ENCODE assay signal across 18 cellular contexts in genomic region chr20:43870484-43870883, GRCh38. TPM values are rescaled to one million over a fixed set of nuclear protein-coding genes. Genes with fewer than 3 reads are reported as not detected.
"Had no signal": no experiment of that assay in that cellular context is flagged by ENCODE, and none has a peak within 500 bp of the region (broad histone marks: within the 10 kb centered on the region; RNA-seq: fewer than 3 reads in every experiment).

No MANE protein-coding gene starts in this region.

- H3K27me3 ChIP-seq: brain microvascular endothelial cell, esophagus squamous epithelium, gastroesophageal sphincter, heart right ventricle, thyroid gland had no signal

- H3K27me3 Mint-ChIP-seq: activated T-helper 17 cell treated with anti-CD3 and anti-CD28 coated beads, Interleukin-2, amount 50 U/mL, for 72 hours had no signal

- DNase-seq: activated CD4-positive, alpha-beta T cell treated with anti-CD3 and anti-CD28 coated beads, Interleukin-2, amount 50 U/mL, for 4 hours; activated CD4-positive, CD25-positive, alpha-beta regulatory T cell treated with anti-CD3 and anti-CD28 coated beads, Interleukin-2, amount 50 U/mL, for 72 hours; activated naive CD4-positive, alpha-beta T cell treated with anti-CD3 and anti-CD28 coated beads for 36 hours; brain microvascular endothelial cell; effector CD8-positive, alpha-beta T cell; esophagus squamous epithelium; heart right ventricle; left colon; naive thymus-derived CD8-positive, alpha-beta T cell; stimulated activated CD4-positive, alpha-beta T cell treated with anti-CD3 and anti-CD28 coated beads, Interleukin-15, amount 100 ng/mL, for 24 hours; stimulated activated CD4-positive, alpha-beta T cell treated with anti-CD3 and anti-CD28 coated beads, Interleukin-4, amount 100 ng/mL, for 1 hour; stimulated activated naive B cell treated with anti-CD40 and anti-IgM and Interleukin-4, amounts not matched to agents 10 μg/mL and 1 μg/mL and 100 μg/mL, for 72 hours; thyroid gland had no signal

- H3K36me3 ChIP-seq: brain microvascular endothelial cell, esophagus squamous epithelium, gastroesophageal sphincter, heart right ventricle, thyroid gland had no signal

- H3K27ac ChIP-seq: brain microvascular endothelial cell, gastroesophageal sphincter, heart right ventricle, parathyroid adenoma, thyroid gland had no signal

- H3K9me3 ChIP-seq: esophagus squamous epithelium, gastroesophageal sphincter, heart right ventricle, thyroid gland had no signal

- H3K4me3 Mint-ChIP-seq: activated naive CD4-positive, alpha-beta T cell treated with anti-CD3 and anti-CD28 coated beads for 36 hours; activated T-helper 17 cell treated with anti-CD3 and anti-CD28 coated beads, Interleukin-2, amount 50 U/mL, for 72 hours; naive thymus-derived CD8-positive, alpha-beta T cell; stimulated activated naive B cell treated with anti-CD40 and anti-IgM and Interleukin-4, amounts not matched to agents 10 μg/mL and 1 μg/mL and 100 μg/mL, for 72 hours had no signal

- H3K4me1 Mint-ChIP-seq: activated T-helper 17 cell treated with anti-CD3 and anti-CD28 coated beads, Interleukin-2, amount 50 U/mL, for 72 hours had no signal

- H3K4me1 ChIP-seq: esophagus squamous epithelium, parathyroid adenoma, thyroid gland had no signal

- H3K36me3 Mint-ChIP-seq: naive thymus-derived CD8-positive, alpha-beta T cell; stimulated activated naive B cell treated with anti-CD40 and anti-IgM and Interleukin-4, amounts not matched to agents 10 μg/mL and 1 μg/mL and 100 μg/mL, for 72 hours had no signal

- H3K9me3 Mint-ChIP-seq: activated naive CD4-positive, alpha-beta T cell treated with anti-CD3 and anti-CD28 coated beads for 36 hours; activated T-helper 17 cell treated with anti-CD3 and anti-CD28 coated beads, Interleukin-2, amount 50 U/mL, for 72 hours had no signal

- H3K79me2 ChIP-seq: parathyroid adenoma had no signal

- H3K9ac ChIP-seq: parathyroid adenoma had no signal

- H2AFZ ChIP-seq: parathyroid adenoma had no signal

- H3K27ac Mint-ChIP-seq: activated naive CD4-positive, alpha-beta T cell treated with anti-CD3 and anti-CD28 coated beads for 36 hours; activated T-helper 17 cell treated with anti-CD3 and anti-CD28 coated beads, Interleukin-2, amount 50 U/mL, for 72 hours; naive thymus-derived CD8-positive, alpha-beta T cell; stimulated activated naive B cell treated with anti-CD40 and anti-IgM and Interleukin-4, amounts not matched to agents 10 μg/mL and 1 μg/mL and 100 μg/mL, for 72 hours had no signal

- H3K4me3 ChIP-seq: esophagus squamous epithelium, gastroesophageal sphincter, heart right ventricle, thyroid gland had no signal

RNA-seq across cellular contexts. Expression of gene TOX2, which starts 44.2 kb away (rescaled TPM):
- total RNA-seq: renal cortical epithelial cell, skeletal muscle tissue had no signal
